13 cellular contexts compared by ENCODE assay signal in genomic region chr3:126053949-126054569, GRCh38.
"Had no signal": no experiment of that assay in that cellular context is flagged by ENCODE, and none has a peak within 500 bp of the region (broad histone marks: within the 10 kb centered on the region; RNA-seq: fewer than 3 reads in every experiment).

No MANE protein-coding gene starts in this region.

- H3K27me3 ChIP-seq: right lobe of liver, SJSA1 had no signal

- H3K27ac ChIP-seq: psoas muscle, right lobe of liver, SJSA1 had no signal

- ATAC-seq: left ventricle myocardium superior; natural killer cell treated with Interleukin-12 subunit alpha and Interleukin-12 subunit beta and Interleukin-15 and Interleukin-18, amount 100 ng/mL, for 72 hours; psoas muscle had no signal

- H3K36me3 Mint-ChIP-seq: activated CD4-positive, alpha-beta memory T cell treated with anti-CD3 and anti-CD28 coated beads for 36 hours; natural killer cell treated with Interleukin-12 subunit alpha and Interleukin-12 subunit beta and Interleukin-15 and Interleukin-18, amount 100 ng/mL, for 72 hours had no signal

- H3K9me3 Mint-ChIP-seq: activated CD4-positive, alpha-beta memory T cell treated with anti-CD3 and anti-CD28 coated beads for 36 hours; activated T-helper 1 cell treated with anti-CD3 and anti-CD28 coated beads, Interleukin-12 subunit alpha, Interleukin-12 subunit beta, Interleukin-2, Interleukin-4 antibody, amounts not matched to agents 30 ng/mL and 10 ng/mL and 1 ng/mL, durations not matched to agents 14 hours and 24 hours and 36 hours; natural killer cell treated with Interleukin-12 subunit alpha and Interleukin-12 subunit beta and Interleukin-15 and Interleukin-18, amount 100 ng/mL, for 72 hours had no signal

- DNase-seq: activated CD4-positive, alpha-beta memory T cell treated with anti-CD3 and anti-CD28 coated beads for 36 hours; activated CD4-positive, CD25-positive, alpha-beta regulatory T cell; activated naive CD4-positive, alpha-beta T cell; hippocampal formation; left ventricle myocardium superior; mesenchymal stem cell; occipital lobe; psoas muscle; right lobe of liver; SW 1271 had no signal

- H3K4me3 Mint-ChIP-seq: activated CD4-positive, alpha-beta memory T cell treated with anti-CD3 and anti-CD28 coated beads for 36 hours; activated T-helper 1 cell treated with anti-CD3 and anti-CD28 coated beads, Interleukin-12 subunit alpha, Interleukin-12 subunit beta, Interleukin-2, Interleukin-4 antibody, amounts not matched to agents 30 ng/mL and 10 ng/mL and 1 ng/mL, durations not matched to agents 14 hours and 24 hours and 36 hours; natural killer cell treated with Interleukin-12 subunit alpha and Interleukin-12 subunit beta and Interleukin-15 and Interleukin-18, amount 100 ng/mL, for 72 hours had no signal

- H3K4me3 ChIP-seq: psoas muscle, right lobe of liver, SJSA1 had no signal

- H3K36me3 ChIP-seq: right lobe of liver, SJSA1 had no signal

- H3K27me3 Mint-ChIP-seq: activated CD4-positive, alpha-beta memory T cell treated with anti-CD3 and anti-CD28 coated beads for 36 hours; natural killer cell treated with Interleukin-12 subunit alpha and Interleukin-12 subunit beta and Interleukin-15 and Interleukin-18, amount 100 ng/mL, for 72 hours had no signal

- H3K27ac Mint-ChIP-seq: activated CD4-positive, alpha-beta memory T cell treated with anti-CD3 and anti-CD28 coated beads for 36 hours; activated T-helper 1 cell treated with anti-CD3 and anti-CD28 coated beads, Interleukin-12 subunit alpha, Interleukin-12 subunit beta, Interleukin-2, Interleukin-4 antibody, amounts not matched to agents 30 ng/mL and 10 ng/mL and 1 ng/mL, durations not matched to agents 14 hours and 24 hours and 36 hours had no signal

- H3K9me3 ChIP-seq: psoas muscle, right lobe of liver, SJSA1 had no signal
